In the genomic region with DNA sequence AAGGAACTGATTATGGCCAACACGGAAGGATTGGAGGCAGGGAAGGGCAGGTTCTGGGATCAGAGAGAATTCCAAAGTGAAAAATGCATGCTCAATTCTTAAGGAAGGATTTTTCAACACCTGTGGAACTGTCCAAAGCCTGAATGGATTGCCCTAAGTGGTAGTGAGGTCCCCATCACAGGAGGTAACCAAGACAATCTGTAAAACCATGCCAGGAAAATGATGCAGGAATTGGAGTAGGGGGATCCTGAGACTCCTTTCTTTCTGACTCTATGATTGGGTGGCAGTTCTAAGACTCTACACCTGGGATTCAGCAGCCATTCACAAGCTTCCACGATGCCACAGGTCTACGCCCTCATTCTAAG, we compare ENCODE assay signal across 31 cellular contexts. TPM values are rescaled to one million over a fixed set of nuclear protein-coding genes. Genes with fewer than 3 reads are reported as not detected.
"Had no signal": no experiment of that assay in that cellular context is flagged by ENCODE, and none has a peak within 500 bp of the region (broad histone marks: within the 10 kb centered on the region; RNA-seq: fewer than 3 reads in every experiment).

No MANE protein-coding gene starts in this region.

- ATAC-seq: esophagus mucosa; gastrocnemius medialis; heart left ventricle; left lobe of liver; natural killer cell; psoas muscle; right cardiac atrium; stimulated activated memory B cell treated with anti-CD40 and anti-IgM and Interleukin-4, amounts not matched to agents 10 μg/mL and 1 μg/mL and 100 μg/mL, for 72 hours; stimulated activated naive CD8-positive, alpha-beta T cell treated with anti-CD3 and anti-CD28 coated beads, Interleukin-15, Interleukin-2, amounts not matched to agents 100 U/mL and 50 U/mL, for 24 hours had no signal

- H3K4me3 ChIP-seq: gastrocnemius medialis, heart left ventricle, hepatocyte, lung, psoas muscle, sigmoid colon, testis, tibial artery had no signal

- DNase-seq: dorsolateral prefrontal cortex; effector CD4-positive, alpha-beta T cell; foreskin fibroblast; gastrocnemius medialis; heart left ventricle; kidney; natural killer cell; posterior cingulate gyrus; psoas muscle; right cardiac atrium; sigmoid colon; stimulated activated CD4-positive, alpha-beta T cell treated with anti-CD3 and anti-CD28 coated beads, Interleukin-4, amount 100 ng/mL, for 4 hours; stimulated activated naive CD8-positive, alpha-beta T cell treated with anti-CD3 and anti-CD28 coated beads, Interleukin-15, Interleukin-2, amounts not matched to agents 100 U/mL and 50 U/mL, for 24 hours; testis; tibial artery had no signal

- H3K27me3 ChIP-seq: testis had no signal

- H2AFZ ChIP-seq: hepatocyte had no signal

- H3K27ac Mint-ChIP-seq: memory B cell; natural killer cell; stimulated activated memory B cell treated with anti-CD40 and anti-IgM and Interleukin-4, amounts not matched to agents 10 μg/mL and 1 μg/mL and 100 μg/mL, for 72 hours; type B pancreatic cell had no signal

- H3K79me2 ChIP-seq: hepatocyte had no signal

- H3K4me1 Mint-ChIP-seq: memory B cell; natural killer cell; stimulated activated memory B cell treated with anti-CD40 and anti-IgM and Interleukin-4, amounts not matched to agents 10 μg/mL and 1 μg/mL and 100 μg/mL, for 72 hours had no signal

- FAIRE-seq: colon, kidney had no signal

- H3K36me3 ChIP-seq: gastrocnemius medialis, heart left ventricle, sigmoid colon, tibial artery had no signal

- H3K4me2 ChIP-seq: hepatocyte had no signal

- H3K4me3 Mint-ChIP-seq: memory B cell; natural killer cell; stimulated activated memory B cell treated with anti-CD40 and anti-IgM and Interleukin-4, amounts not matched to agents 10 μg/mL and 1 μg/mL and 100 μg/mL, for 72 hours; type B pancreatic cell had no signal

- H3K36me3 Mint-ChIP-seq: natural killer cell; stimulated activated memory B cell treated with anti-CD40 and anti-IgM and Interleukin-4, amounts not matched to agents 10 μg/mL and 1 μg/mL and 100 μg/mL, for 72 hours; type B pancreatic cell had no signal

- H3K9me3 Mint-ChIP-seq: natural killer cell, type B pancreatic cell had no signal

- H3K9me3 ChIP-seq: gastrocnemius medialis, psoas muscle, sigmoid colon, testis had no signal

- H3K4me1 ChIP-seq: gastrocnemius medialis, heart left ventricle, psoas muscle, sigmoid colon, testis, tibial artery had no signal

- H3K27ac ChIP-seq: dorsolateral prefrontal cortex, epithelial cell of prostate, gastrocnemius medialis, heart left ventricle, hepatocyte, psoas muscle, sigmoid colon, testis, tibial artery had no signal

RNA-seq across cellular contexts. Expression of gene ZNRF4, which starts 56.5 kb away (rescaled TPM):
- total RNA-seq: esophagus mucosa, gastrocnemius medialis, glomerular endothelial cell, heart left ventricle, hepatocyte, kidney, left lobe of liver, liver, lung, mononuclear cell, natural killer cell, osteocyte, psoas muscle, renal cortical epithelial cell, right cardiac atrium, sigmoid colon, skeletal muscle tissue, urinary bladder had no signal
- polyA plus RNA-seq: heart left ventricle, hepatocyte, liver, lung, psoas muscle, right cardiac atrium, sigmoid colon, urinary bladder had no signal
